Comparison of ENCODE assay signal across 13 cellular contexts in genomic region chr7:40221836-40222235, GRCh38.
DNase-seq lines count a peak whose midpoint lies in the region; ATAC-seq, FAIRE-seq and TF ChIP-seq lines count a peak whose summit lies in the region.
"Had no signal": no experiment of that assay in that cellular context is flagged by ENCODE, and none has a peak within 500 bp of the region (broad histone marks: within the 10 kb centered on the region; RNA-seq: fewer than 3 reads in every experiment).

No MANE protein-coding gene starts in this region.

- no peak for DNase-seq in Right ventricle myocardium inferior (ENCODE audit: missing footprints)
- no peak for DNase-seq in left ventricle myocardium inferior
- DNase-seq in astrocyte of the spinal cord (ENCODE audit: low read depth, low spot score) = peak; percentile 97
- DNase-seq in keratinocyte (ENCODE audit: low read depth, low spot score) = peak; percentile 56
- DNase-seq in DMS153 (lab: John Stamatoyannopoulos, UW) = no peak
- DNase-seq in putamen (ENCODE audit: low spot score) = no peak
- DNase-seq: activated CD8-positive, alpha-beta T cell treated with anti-CD3 and anti-CD28 coated beads for 36 hours; KG1; naive thymus-derived CD4-positive, alpha-beta T cell; NCI-H446 treated with DMSO at 0.1 percent for 48 hours; stimulated activated CD4-positive, alpha-beta T cell treated with anti-CD3 and anti-CD28 coated beads, Interleukin-4, amount 100 ng/mL, for 1 hour had no signal

- no peaks in the 10 kb centered on the region for H3K4me1 ChIP-seq in left ventricle myocardium inferior
- H3K4me1 ChIP-seq in keratinocyte (ENCODE audit: control insufficient read depth, extremely low read depth, insufficient read depth, low read length) = peaks cover 32% of the 10 kb centered on the region

- TF ChIP-seq CTCF in left ventricle myocardium inferior (IDR thresholded peaks at IDR 0.05; ENCODE audit: borderline replicate concordance) = no peak
- no peak for TF ChIP-seq CTCF in astrocyte of the spinal cord (IDR thresholded peaks at IDR 0.05; ENCODE audit: low read depth, low read length)
- no peak for TF ChIP-seq CTCF in keratinocyte (optimal IDR thresholded peaks at IDR 0.05 in 1 of 3, IDR thresholded peaks at IDR 0.05 in 1 of 3, conservative IDR thresholded peaks at IDR 0.05 in 1 of 3; ENCODE audit: extremely low read depth in 1 of 3, insufficient read depth in 2 of 3, low read length in 3 of 3)

- no peaks in the 10 kb centered on the region for H4K20me1 ChIP-seq in keratinocyte (ENCODE audit: control insufficient read depth, extremely low read depth, insufficient read depth, low read length)

- dilution Hi-C loops in keratinocyte (cut with MboI; ENCODE audit: extremely low pct_ligation_motif_present, low sequenced_read_pairs) = no loop called here

- H3K9ac ChIP-seq in keratinocyte (ENCODE audit: control insufficient read depth, extremely low read depth, insufficient read depth, low read length) = peak overlapping the region; percentile 58

- no peaks in the 10 kb centered on the region for H3K79me2 ChIP-seq in keratinocyte (ENCODE audit: control insufficient read depth, insufficient read depth, low read length)

- ATAC-seq in Right ventricle myocardium inferior = peak; percentile 8
- ATAC-seq in HG03045 (IDR thresholded peaks at IDR 0.05; ENCODE audit: unreplicated experiment) = no peak
- ATAC-seq in HG03342 (IDR thresholded peaks at IDR 0.05; ENCODE audit: unreplicated experiment) = no peak
- ATAC-seq: activated CD8-positive, alpha-beta T cell treated with anti-CD3 and anti-CD28 coated beads for 36 hours; naive thymus-derived CD4-positive, alpha-beta T cell had no signal

- in situ Hi-C loops in astrocyte of the spinal cord (cut with HindIII; ENCODE audit: low sequenced_read_pairs) = no loop called here

- no peaks in the 10 kb centered on the region for H3K27me3 ChIP-seq in left ventricle myocardium inferior (ENCODE audit: low read depth)
- H3K27me3 ChIP-seq in keratinocyte (ENCODE audit: control insufficient read depth, extremely low read depth, insufficient read depth, low read length) = no peaks in the 10 kb centered on the region

- no peak overlapping the region for H2AFZ ChIP-seq in keratinocyte (ENCODE audit: control insufficient read depth, low read length)

- H3K4me3 ChIP-seq in left ventricle myocardium inferior = no peak overlapping the region
- no peak overlapping the region for H3K4me3 ChIP-seq in astrocyte of the spinal cord (ENCODE audit: low read depth, low read length)
- H3K4me3 ChIP-seq in keratinocyte (ENCODE audit: control insufficient read depth in 2 of 3, extremely low read depth in 1 of 3, insufficient read depth in 2 of 3, low read depth in 1 of 3, low read length in 3 of 3) = peak overlapping the region in 1 of 3 experiments; percentile 12

- peak overlapping the region; percentile 52 for H3K4me2 ChIP-seq in keratinocyte (ENCODE audit: control insufficient read depth, extremely low read depth, insufficient read depth, low read depth, low read length)

- no peaks in the 10 kb centered on the region for H3K9me1 ChIP-seq in keratinocyte (ENCODE audit: control insufficient read depth, extremely low read depth, insufficient read depth, low read length)

- H3K27ac ChIP-seq in left ventricle myocardium inferior (replicated peaks) = no peak overlapping the region
- peak overlapping the region; percentile 69 for H3K27ac ChIP-seq in keratinocyte (ENCODE audit: control insufficient read depth, insufficient read depth, low read length)

- peaks cover 4% of the 10 kb centered on the region for H3K9me3 ChIP-seq in left ventricle myocardium inferior (replicated peaks)
- no peaks in the 10 kb centered on the region for H3K9me3 ChIP-seq in keratinocyte (ENCODE audit: control insufficient read depth, low read depth, low read length)

- FAIRE-seq in keratinocyte (lab: Jason Lieb, UNC) = peak; percentile 85

- H3K36me3 ChIP-seq in left ventricle myocardium inferior (peaks cover 3% of the 10 kb centered on the region), keratinocyte (ENCODE audit: control insufficient read depth in 2 of 2, extremely low read depth in 1 of 2, insufficient read depth in 2 of 2, low read length in 2 of 2) (no peaks in the 10 kb centered on the region)

- intact Hi-C loops in Right ventricle myocardium inferior (cut with DNase I) (no loop called here), left ventricle myocardium inferior (cut with micrococcal nuclease) (no loop called here)

Comparison
In these comparisons a context has a peak if more than half of its experiments do, and no peak if none do; other contexts are left out.
1. DNase-seq: peak in astrocyte of the spinal cord (single experiment) and keratinocyte (single experiment); none in Right ventricle myocardium inferior (single experiment), left ventricle myocardium inferior (single experiment), DMS153 (single experiment) and putamen (single experiment).